ENCODE assay signal across 27 cellular contexts in genomic region chr1:36708587-36708986, GRCh38.
DNase-seq lines count a peak whose midpoint lies in the region; ATAC-seq, FAIRE-seq and TF ChIP-seq lines count a peak whose summit lies in the region.
"Had no signal": no experiment of that assay in that cellular context is flagged by ENCODE, and none has a peak within 500 bp of the region (broad histone marks: within the 10 kb centered on the region; RNA-seq: fewer than 3 reads in every experiment).

No MANE protein-coding gene starts in this region.

- no peak overlapping the region for H2AFZ ChIP-seq in HepG2 (ENCODE audit: low read length)

- no peak overlapping the region for H3K9ac ChIP-seq in HepG2 (ENCODE audit: insufficient read depth, low read depth, low read length)
- no peak overlapping the region for H3K9ac ChIP-seq in endodermal cell (ENCODE audit: extremely low read depth, low read length, poor library complexity, severe bottlenecking)
- H3K9ac ChIP-seq: BLaER1 treated with 17β-estradiol and CSF1 and Interleukin-3, amounts not matched to agents 10 nM and 100 nM had no signal

- H3K9me3 Mint-ChIP-seq in endodermal cell: no peaks in the 10 kb centered on the region
- H3K9me3 Mint-ChIP-seq: CD4-positive, alpha-beta T cell; CD8-positive, alpha-beta memory T cell had no signal

- H3K9me3 ChIP-seq in HepG2 (ENCODE audit: low read length) (no peaks in the 10 kb centered on the region), right lobe of liver (no peaks in the 10 kb centered on the region), endodermal cell (ENCODE audit: control insufficient read depth, low read length) (no peaks in the 10 kb centered on the region)
- H3K9me3 ChIP-seq: A549; BE2C; BLaER1 treated with 17β-estradiol and CSF1 and Interleukin-3, amounts not matched to agents 10 nM and 100 nM; HAP-1 had no signal

- CTCF ChIA-PET in HepG2 (lab: Yijun Ruan, JAX; ENCODE audit: low intra/inter-chr PET ratio, low total read pairs): no interaction called here

- POLR2A ChIA-PET in HepG2 (lab: Yijun Ruan, JAX): no interaction called here

- H3K36me3 ChIP-seq in HepG2 (replicated peaks in 1 of 2; ENCODE audit: control insufficient read depth in 1 of 2, insufficient read depth in 2 of 2, low read length in 2 of 2) (no peaks in the 10 kb centered on the region), right lobe of liver (no peaks in the 10 kb centered on the region), endodermal cell (ENCODE audit: control insufficient read depth, insufficient read depth, low read length) (no peaks in the 10 kb centered on the region)
- H3K36me3 ChIP-seq: BE2C; BLaER1 treated with 17β-estradiol and CSF1 and Interleukin-3, amounts not matched to agents 10 nM and 100 nM; HAP-1 had no signal

- TF ChIP-seq EP300 in HepG2 (IDR thresholded peaks at IDR 0.05; ENCODE audit: low read depth in 2 of 2, low read length in 2 of 2) (no peak), HepG2 (CRISPR knock-in tag; IDR thresholded peaks at IDR 0.05; ENCODE audit: borderline replicate concordance) (no peak)

- TF ChIP-seq CTCF in HepG2 (CRISPR knock-in tag; IDR thresholded peaks at IDR 0.05) (no peak), right lobe of liver (IDR thresholded peaks at IDR 0.05) (no peak), endodermal cell (conservative IDR thresholded peaks at IDR 0.05) (no peak), foreskin keratinocyte (conservative IDR thresholded peaks at IDR 0.05) (no peak)

- no peak overlapping the region for H3K4me3 Mint-ChIP-seq in endodermal cell
- H3K4me3 Mint-ChIP-seq: CD14-positive monocyte; CD4-positive, alpha-beta T cell; CD8-positive, alpha-beta memory T cell; HFFc6 had no signal

- in situ Hi-C loops in HepG2 (cut with HindIII; ENCODE audit: extremely low pct_ligation_motif_present, low pct_unique_long_range_greater_than_20kb): loop anchor here (25.0 kb wide), 2 partner anchors 329 to 729 kb away; partner anchors contain the start of gene GRIK3

- H3K4me2 ChIP-seq in HepG2 (ENCODE audit: low read depth, low read length): no peak overlapping the region
- H3K4me2 ChIP-seq: A549 had no signal

- DNase-seq in HepG2 (ENCODE audit: low spot score): no peak
- no peak for DNase-seq in right lobe of liver
- no peak for DNase-seq in endodermal cell
- peak; percentile 72 for DNase-seq in posterior vena cava (ENCODE audit: low spot score)
- no peak for DNase-seq in putamen (ENCODE audit: low spot score)
- no peak for DNase-seq in amygdala (lab: John Stamatoyannopoulos, UW)
- DNase-seq in foreskin keratinocyte: no peak
- DNase-seq: 8988T; ACHN; AML-193; BE2C; CD4-positive, alpha-beta T cell; CD8-positive, alpha-beta memory T cell; DMS 273 treated with DMSO at 0.1 percent for 48 hours; DMS53; DMS79 treated with DMSO at 0.1 percent for 48 hours; GF-D8; GOT3; HFFc6 had no signal

- WGBS in HepG2 (ENCODE audit: low lambda C conversion rate): 24% methylated on average over 2 of the region's 7 CpGs
- WGBS in right lobe of liver (ENCODE audit: insufficient coverage, low coverage, low lambda C conversion rate, missing lambda C conversion rate): 20% methylated on average over 2 of the region's 7 CpGs
- WGBS in endodermal cell (ENCODE audit: insufficient coverage in 1 of 2, insufficient read length in 1 of 2), 2 experiments: 93 to 95% methylated on average over 6 to 7 of the region's 7 CpGs

- FAIRE-seq in HepG2 (lab: Jason Lieb, UNC): no peak
- FAIRE-seq: A549, D721Med, GM12891, GM18507, H54 had no signal

- H3K27me3 ChIP-seq in HepG2 (ENCODE audit: control insufficient read depth in 1 of 2, insufficient read depth in 2 of 2, low read length in 2 of 2) (peaks cover 3 to 45% of the 10 kb centered on the region in 2 experiments; a peak in 4 of 5 replicates), right lobe of liver (no peaks in the 10 kb centered on the region), endodermal cell (ENCODE audit: control insufficient read depth, insufficient read depth, low read length, poor library complexity, severe bottlenecking) (no peaks in the 10 kb centered on the region), foreskin keratinocyte (peaks cover 35% of the 10 kb centered on the region)
- H3K27me3 ChIP-seq: BE2C; BLaER1 treated with 17β-estradiol and CSF1 and Interleukin-3, amounts not matched to agents 10 nM and 100 nM had no signal

- no peaks in the 10 kb centered on the region for H4K20me1 ChIP-seq in HepG2 (ENCODE audit: insufficient read depth, low read length)
- H4K20me1 ChIP-seq: BLaER1 treated with 17β-estradiol and CSF1 and Interleukin-3, amounts not matched to agents 10 nM and 100 nM had no signal

- peaks cover 67% of the 10 kb centered on the region for H3K4me1 Mint-ChIP-seq in endodermal cell

- peaks cover 2% of the 10 kb centered on the region for H3K27me3 Mint-ChIP-seq in endodermal cell (ENCODE audit: insufficient read depth)

- no peak for ATAC-seq in HepG2
- ATAC-seq in right lobe of liver: no peak
- ATAC-seq in foreskin keratinocyte: no peak
- ATAC-seq: A549 had no signal

- H3K4me3 ChIP-seq in HepG2 (replicated peaks in 1 of 3; ENCODE audit: insufficient read depth in 1 of 3, low read depth in 2 of 3, low read length in 3 of 3): no peak overlapping the region
- H3K4me3 ChIP-seq in right lobe of liver: no peak overlapping the region
- H3K4me3 ChIP-seq in endodermal cell (ENCODE audit: low read length): no peak overlapping the region
- H3K4me3 ChIP-seq: A549; BLaER1 treated with 17β-estradiol and CSF1 and Interleukin-3, amounts not matched to agents 10 nM and 100 nM; HAP-1 had no signal

- no peak overlapping the region for H3K27ac ChIP-seq in HepG2 (ENCODE audit: extremely low read length, insufficient read depth, low read length)
- no peak overlapping the region for H3K27ac ChIP-seq in right lobe of liver
- no peak overlapping the region for H3K27ac ChIP-seq in endodermal cell (ENCODE audit: low read depth, low read length)
- H3K27ac ChIP-seq in foreskin keratinocyte: no peak overlapping the region
- H3K27ac ChIP-seq: A549 had no signal

- H3K4me1 ChIP-seq in HepG2 (ENCODE audit: insufficient read depth, low read length) (no peaks in the 10 kb centered on the region), right lobe of liver (no peaks in the 10 kb centered on the region), endodermal cell (ENCODE audit: control insufficient read depth, insufficient read depth, low read length) (peaks cover 22% of the 10 kb centered on the region), foreskin keratinocyte (no peaks in the 10 kb centered on the region)
- H3K4me1 ChIP-seq: A549, HAP-1 had no signal

- no peaks in the 10 kb centered on the region for H3K79me2 ChIP-seq in HepG2 (ENCODE audit: insufficient read depth, low read length)

- TF ChIP-seq POLR2A in HepG2 (IDR thresholded peaks at IDR 0.05; ENCODE audit: insufficient read depth in 1 of 2, low read depth in 2 of 2, low read length in 2 of 2): no peak
- no peak for TF ChIP-seq POLR2A in right lobe of liver (IDR thresholded peaks at IDR 0.05)

- H3K36me3 Mint-ChIP-seq in endodermal cell (ENCODE audit: low read depth): no peaks in the 10 kb centered on the region
- H3K36me3 Mint-ChIP-seq: CD14-positive monocyte; CD8-positive, alpha-beta memory T cell had no signal

- TF ChIP-seq RAD21 in HepG2 (CRISPR knock-in tag; IDR thresholded peaks at IDR 0.05): no peak

- BruUV-seq in HepG2 (replicated peaks; lab: Mats Ljungman, UMichigan): no TSS peak

- peak overlapping the region; percentile 53 for H3K27ac Mint-ChIP-seq in endodermal cell
- H3K27ac Mint-ChIP-seq: CD4-positive, alpha-beta T cell; CD8-positive, alpha-beta memory T cell; HFFc6 had no signal

- intact Hi-C loops in HepG2 (cut with micrococcal nuclease; ENCODE audit: unreplicated experiment): loop anchor here (5.0 kb wide), 1 partner anchor 614 kb away; no protein-coding TSS in a partner anchor
- intact Hi-C loops in right lobe of liver (cut with DNase I): loop anchor here (10.0 kb wide), 1 partner anchor 726 kb away; no protein-coding TSS in a partner anchor
- intact Hi-C loops in posterior vena cava (cut with DNase I): no loop called here

TF ChIP-seq in HepG2, 621 proteins besides CTCF, POLR2A, EP300 and RAD21:
- TF ChIP-seq CEBPB (IDR thresholded peaks at IDR 0.05; ENCODE audit: borderline replicate concordance, low read depth, low read length) (peak; percentile 47; the same call in 1 of the 2 replicates), SNRNP70 (IDR thresholded peaks at IDR 0.05; ENCODE audit: low read depth, low read length) (no peak)

Comparison
In these comparisons a context has a peak if more than half of its experiments do, and no peak if none do; other contexts are left out.
1. intact Hi-C loops: an anchor here in HepG2 (5.0 kb wide) and right lobe of liver (10.0 kb wide); none called in posterior vena cava.